8 cellular contexts compared by ENCODE assay signal in genomic region chr1:50978852-50979781, GRCh38. TPM values are rescaled to one million over a fixed set of nuclear protein-coding genes. Genes with fewer than 3 reads are reported as not detected.
A peak's percentile ranks its signal among the peaks of the same experiment; 100 is the strongest.
DNase-seq lines count a peak whose midpoint lies in the region; ATAC-seq and TF ChIP-seq lines count a peak whose summit lies in the region.

No MANE protein-coding gene starts in this region.

- ATAC-seq in HG03095 (IDR thresholded peaks at IDR 0.05; ENCODE audit: unreplicated experiment) (no peak), GM18520 (IDR thresholded peaks at IDR 0.05; ENCODE audit: unreplicated experiment) (no peak), HG03442 (IDR thresholded peaks at IDR 0.05; ENCODE audit: unreplicated experiment) (no peak)

- POLR2A ChIA-PET in SK-N-SH (lab: Yijun Ruan, JAX): interaction anchor here (2.0 kb wide), 1 partner anchor 10 kb away, joined by 18 read pairs; the partner anchor contains the start of gene CDKN2C

- peaks cover 4 to 7% of the 10 kb centered on the region in 2 experiments for H3K36me3 ChIP-seq in SK-N-SH (replicated peaks in 1 of 2; ENCODE audit: control insufficient read depth in 1 of 2, insufficient read depth in 2 of 2, low read length in 1 of 2)
- H3K36me3 ChIP-seq in neuronal stem cell (replicated peaks in 1 of 2; ENCODE audit: control insufficient read depth in 2 of 2, insufficient read depth in 2 of 2, low read length in 2 of 2): no peaks in the 10 kb centered on the region

- CTCF ChIA-PET in SK-N-SH (lab: Yijun Ruan, JAX): interaction anchor here (1.0 to 3.3 kb wide), 3 partner anchors 10 to 213 kb away, joined by 3 to 14 read pairs (median 7); no protein-coding TSS in a partner anchor

- H3K4me3 ChIP-seq in Jurkat, Clone E6-1 (ENCODE audit: low read length): peak overlapping the region; percentile 79
- H3K4me3 ChIP-seq in SK-N-SH (ENCODE audit: low read depth in 2 of 2, low read length in 1 of 2): peak overlapping the region; percentile 84 to 90
- peak overlapping the region; percentile 72 for H3K4me3 ChIP-seq in epithelial cell of proximal tubule (ENCODE audit: low read depth, low read length)
- no peak overlapping the region for H3K4me3 ChIP-seq in neuronal stem cell (ENCODE audit: low read length in 2 of 2)

- TF ChIP-seq CTCF in SK-N-SH (IDR thresholded peaks at IDR 0.05): no peak
- no peak for TF ChIP-seq CTCF in epithelial cell of proximal tubule (conservative IDR thresholded peaks at IDR 0.05; ENCODE audit: low read depth, low read length)

- H3K9ac ChIP-seq in SK-N-SH: peak overlapping the region; percentile 98
- H3K9ac ChIP-seq in neuronal stem cell (ENCODE audit: low read depth, low read length, poor library complexity): no peak overlapping the region

- peaks cover 78% of the 10 kb centered on the region for H3K79me2 ChIP-seq in SK-N-SH (ENCODE audit: insufficient read depth)

- H3K9me2 ChIP-seq in SK-N-SH: no peaks in the 10 kb centered on the region

- H2AK5ac ChIP-seq in neuronal stem cell (ENCODE audit: low read depth, low read length): no peak overlapping the region

- no peaks in the 10 kb centered on the region for H4K20me1 ChIP-seq in SK-N-SH (ENCODE audit: insufficient read depth)

- TF ChIP-seq EP300 in SK-N-SH (IDR thresholded peaks at IDR 0.05; ENCODE audit: borderline replicate concordance in 1 of 2, low read depth in 1 of 2, low read length in 1 of 2): no peak

- no peak overlapping the region for H3K23ac ChIP-seq in neuronal stem cell (ENCODE audit: low read depth, low read length, poor library complexity)

- no peak overlapping the region for H4K8ac ChIP-seq in neuronal stem cell (ENCODE audit: low read depth, low read length)

- H3F3A ChIP-seq in SK-N-SH (replicated peaks; ENCODE audit: insufficient read depth): peaks cover 19% of the 10 kb centered on the region

- no peaks in the 10 kb centered on the region for H3K9me3 ChIP-seq in SK-N-SH
- no peaks in the 10 kb centered on the region for H3K9me3 ChIP-seq in neuronal stem cell (replicated peaks in 1 of 2; ENCODE audit: control insufficient read depth in 2 of 2, insufficient read depth in 1 of 2, low read depth in 1 of 2, low read length in 2 of 2)

- H3K14ac ChIP-seq in neuronal stem cell (ENCODE audit: low read length): no peak overlapping the region

- no peak overlapping the region for H3K4ac ChIP-seq in neuronal stem cell (ENCODE audit: low read length)

- no peak for TF ChIP-seq RAD21 in SK-N-SH (IDR thresholded peaks at IDR 0.05; ENCODE audit: low read length)

- H3K27me3 ChIP-seq in SK-N-SH (ENCODE audit: insufficient read depth) (no peaks in the 10 kb centered on the region), neuronal stem cell (ENCODE audit: control insufficient read depth in 3 of 3, insufficient read depth in 3 of 3, low read depth in 1 of 3, low read length in 3 of 3) (peaks cover 11 to 98% (median 40%) of the 10 kb centered on the region in 3 experiments)

- peaks cover 2% of the 10 kb centered on the region for H3K79me1 ChIP-seq in neuronal stem cell (ENCODE audit: low read depth, low read length)

- peak; percentile 82 for DNase-seq in DMS 273 treated with DMSO at 0.1 percent for 48 hours (lab: John Stamatoyannopoulos, UW)
- peak; percentile 95 for DNase-seq in Jurkat, Clone E6-1 (ENCODE audit: low read depth, low spot score)
- DNase-seq in SK-N-SH: peak; percentile 27
- DNase-seq in epithelial cell of proximal tubule (ENCODE audit: low read depth): no peak
- DNase-seq in neuronal stem cell (ENCODE audit: low spot score): no peak

- 43% methylated on average over 10 of the region's 10 CpGs for WGBS in SK-N-SH (ENCODE audit: low lambda C conversion rate)
- WGBS in neuronal stem cell (ENCODE audit: extremely low coverage in 2 of 2, insufficient read length in 2 of 2, insufficient replicate concordance in 1 of 2), 2 donors: no CpG with 5 or more reads among the region's 10 CpGs

- peak overlapping the region; percentile 94 to 96 for H3K27ac ChIP-seq in SK-N-SH (ENCODE audit: low read depth in 2 of 2, low read length in 1 of 2)
- H3K27ac ChIP-seq in neuronal stem cell (replicated peaks; ENCODE audit: low read length): no peak overlapping the region

- H3K18ac ChIP-seq in neuronal stem cell (ENCODE audit: low read length): no peak overlapping the region

- H2BK120ac ChIP-seq in neuronal stem cell (ENCODE audit: low read depth, low read length): no peak overlapping the region

- H2AFZ ChIP-seq in SK-N-SH (ENCODE audit: low read depth) (peak overlapping the region; percentile 80), neuronal stem cell (ENCODE audit: low read length) (peak overlapping the region; percentile 98)

- peaks cover 14 to 22% of the 10 kb centered on the region in 2 experiments; a peak in 3 of 4 replicates for H3K4me1 ChIP-seq in SK-N-SH (ENCODE audit: control insufficient read depth in 1 of 2, insufficient read depth in 2 of 2, low read depth in 1 of 2, low read length in 1 of 2)
- peaks cover 0 to 9% of the 10 kb centered on the region in 2 donors for H3K4me1 ChIP-seq in neuronal stem cell (ENCODE audit: control insufficient read depth in 2 of 2, insufficient read depth in 1 of 2, low read depth in 1 of 2, low read length in 2 of 2)

- H4K91ac ChIP-seq in neuronal stem cell (ENCODE audit: low read depth, low read length, poor library complexity): no peak overlapping the region

- H3K4me2 ChIP-seq in SK-N-SH (peak overlapping the region; percentile 97), neuronal stem cell (ENCODE audit: insufficient read depth, low read length, poor library complexity, severe bottlenecking) (no peak overlapping the region)

- no peak overlapping the region for H2BK5ac ChIP-seq in neuronal stem cell (ENCODE audit: low read length)

- no peak overlapping the region for H2BK15ac ChIP-seq in neuronal stem cell (ENCODE audit: low read length)

- no peak overlapping the region for H2BK12ac ChIP-seq in neuronal stem cell (ENCODE audit: low read length)

TF ChIP-seq in SK-N-SH, 30 proteins besides CTCF, POLR2A, EP300 and RAD21 (continues in another document):
- TF ChIP-seq POLR2AphosphoS5 (IDR thresholded peaks at IDR 0.05; ENCODE audit: low read depth, low read length) (no peak), JUND (IDR thresholded peaks at IDR 0.05) (no peak), RFX5 (IDR thresholded peaks at IDR 0.05; ENCODE audit: low read length) (no peak), FOXJ3 (CRISPR knock-in tag; IDR thresholded peaks at IDR 0.05) (no peak), FOXM1 (IDR thresholded peaks at IDR 0.05; ENCODE audit: low read depth) (no peak), GABPA (IDR thresholded peaks at IDR 0.05; ENCODE audit: low read depth) (no peak), TCF12 (IDR thresholded peaks at IDR 0.05) (no peak), YY1 (IDR thresholded peaks at IDR 0.05; ENCODE audit: low read depth) (no peak), NFIC (IDR thresholded peaks at IDR 0.05; ENCODE audit: borderline replicate concordance) (no peak), IRF3 (IDR thresholded peaks at IDR 0.05; ENCODE audit: low read depth, low read length) (no peak), TEAD4 (IDR thresholded peaks at IDR 0.05; ENCODE audit: borderline replicate concordance, insufficient read depth) (no peak)
- TF ChIP-seq, protein P1, sequence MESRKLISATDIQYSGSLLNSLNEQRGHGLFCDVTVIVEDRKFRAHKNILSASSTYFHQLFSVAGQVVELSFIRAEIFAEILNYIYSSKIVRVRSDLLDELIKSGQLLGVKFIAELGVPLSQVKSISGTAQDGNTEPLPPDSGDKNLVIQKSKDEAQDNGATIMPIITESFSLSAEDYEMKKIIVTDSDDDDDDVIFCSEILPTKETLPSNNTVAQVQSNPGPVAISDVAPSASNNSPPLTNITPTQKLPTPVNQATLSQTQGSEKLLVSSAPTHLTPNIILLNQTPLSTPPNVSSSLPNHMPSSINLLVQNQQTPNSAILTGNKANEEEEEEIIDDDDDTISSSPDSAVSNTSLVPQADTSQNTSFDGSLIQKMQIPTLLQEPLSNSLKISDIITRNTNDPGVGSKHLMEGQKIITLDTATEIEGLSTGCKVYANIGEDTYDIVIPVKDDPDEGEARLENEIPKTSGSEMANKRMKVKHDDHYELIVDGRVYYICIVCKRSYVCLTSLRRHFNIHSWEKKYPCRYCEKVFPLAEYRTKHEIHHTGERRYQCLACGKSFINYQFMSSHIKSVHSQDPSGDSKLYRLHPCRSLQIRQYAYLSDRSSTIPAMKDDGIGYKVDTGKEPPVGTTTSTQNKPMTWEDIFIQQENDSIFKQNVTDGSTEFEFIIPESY (IDR thresholded peaks at IDR 0.05; ENCODE audit: borderline replicate concordance, low read depth): no peak
- TF ChIP-seq, protein P2, sequence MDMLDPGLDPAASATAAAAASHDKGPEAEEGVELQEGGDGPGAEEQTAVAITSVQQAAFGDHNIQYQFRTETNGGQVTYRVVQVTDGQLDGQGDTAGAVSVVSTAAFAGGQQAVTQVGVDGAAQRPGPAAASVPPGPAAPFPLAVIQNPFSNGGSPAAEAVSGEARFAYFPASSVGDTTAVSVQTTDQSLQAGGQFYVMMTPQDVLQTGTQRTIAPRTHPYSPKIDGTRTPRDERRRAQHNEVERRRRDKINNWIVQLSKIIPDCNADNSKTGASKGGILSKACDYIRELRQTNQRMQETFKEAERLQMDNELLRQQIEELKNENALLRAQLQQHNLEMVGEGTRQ (IDR thresholded peaks at IDR 0.05; ENCODE audit: borderline replicate concordance, low read depth, low read length): no peak

RNA-seq across cellular contexts. Expression of gene CDKN2C, which starts 9.1 kb away (rescaled TPM):
- polyA plus RNA-seq in Jurkat, Clone E6-1 (2012; ENCODE audit: insufficient read depth, insufficient read length): 94.3 TPM
- polyA plus RNA-seq in SK-N-SH (2012; rRNA removed): 27.0 and 29.4 TPM in 2 replicates
- polyA plus RNA-seq in SK-N-SH (2012; cell fraction: cytosol; rRNA removed): 32.5 and 34.1 TPM in 2 replicates
- polyA plus RNA-seq in SK-N-SH (2012; cell fraction: nucleus; rRNA removed): 14.5 and 18.9 TPM in 2 replicates
- total RNA-seq in epithelial cell of proximal tubule: 2.8 and 3.0 TPM in 2 replicates
- polyA plus RNA-seq in neuronal stem cell (2013, experiment 1 of 2): 1.5 TPM
- 1.4 TPM for polyA plus RNA-seq in neuronal stem cell (2013, experiment 2 of 2)

RNA-seq across cellular contexts. Expression of gene FAF1, which starts 19.1 kb away (rescaled TPM):
- 135 TPM for polyA plus RNA-seq in Jurkat, Clone E6-1 (2012; ENCODE audit: insufficient read depth, insufficient read length)
- 8.7 and 9.7 TPM in 2 replicates for polyA plus RNA-seq in SK-N-SH (2012; rRNA removed)
- polyA plus RNA-seq in SK-N-SH (2012; cell fraction: cytosol; rRNA removed): 16.1 and 20.5 TPM in 2 replicates
- 5.2 and 8.0 TPM in 2 replicates for polyA plus RNA-seq in SK-N-SH (2012; cell fraction: nucleus; rRNA removed)
- total RNA-seq in epithelial cell of proximal tubule: 52.2 and 54.1 TPM in 2 replicates
- polyA plus RNA-seq in neuronal stem cell (2013, experiment 1 of 2): 27.8 TPM
- polyA plus RNA-seq in neuronal stem cell (2013, experiment 2 of 2): 28.1 TPM

Comparison
In these comparisons a context has a peak if more than half of its experiments do, and no peak if none do; other contexts are left out.
1. DNase-seq: peak in DMS 273 treated with DMSO at 0.1 percent for 48 hours (single experiment), Jurkat, Clone E6-1 (single experiment) and SK-N-SH (single experiment); none in epithelial cell of proximal tubule (single experiment) and neuronal stem cell (single experiment).
2. H3K4me3 ChIP-seq: peak in Jurkat, Clone E6-1 (single experiment), SK-N-SH (2 of 2) and epithelial cell of proximal tubule (single experiment); none in neuronal stem cell (0 of 2).